8 cellular contexts compared by ENCODE assay signal in genomic region chr1:18927082-18927653, GRCh38. TPM values are rescaled to one million over a fixed set of nuclear protein-coding genes. Genes with fewer than 3 reads are reported as not detected.
A peak's percentile ranks its signal among the peaks of the same experiment; 100 is the strongest.
DNase-seq lines count a peak whose midpoint lies in the region; ATAC-seq and TF ChIP-seq lines count a peak whose summit lies in the region.

No MANE protein-coding gene starts in this region.

- intact Hi-C loops in MCF 10A (cut with micrococcal nuclease) = no loop called here

- H3K36me3 Mint-ChIP-seq in MCF 10A (ENCODE audit: insufficient read depth, unreplicated experiment) = peaks cover 8% of the 10 kb centered on the region

- TF ChIP-seq CTCF in MM.1S (IDR thresholded peaks at IDR 0.05; ENCODE audit: low read length) (no peak), MCF 10A (IDR thresholded peaks at IDR 0.05; ENCODE audit: unreplicated experiment) (no peak)

- ATAC-seq in GM19455 (IDR thresholded peaks at IDR 0.05; ENCODE audit: unreplicated experiment) (no peak), HG03520 (IDR thresholded peaks at IDR 0.05; ENCODE audit: unreplicated experiment) (no peak)

- TSS peak; percentile 82 for BruUV-seq in MCF 10A (replicated peaks; lab: Mats Ljungman, UMichigan)

- H3K4me3 Mint-ChIP-seq in MCF 10A (ENCODE audit: unreplicated experiment) = peak overlapping the region; percentile 44

- H3K9me3 ChIP-seq in MM.1S (replicated peaks; ENCODE audit: insufficient read depth, low read length) = no peaks in the 10 kb centered on the region

- H3K4me1 ChIP-seq in MM.1S (ENCODE audit: low read length) = peaks cover 54% of the 10 kb centered on the region
- peaks cover 33% of the 10 kb centered on the region for H3K4me1 ChIP-seq in rectal smooth muscle tissue (ENCODE audit: control insufficient read depth, insufficient read depth, low read length)

- CTCF ChIA-PET in MCF 10A (lab: Yijun Ruan, JAX) = interaction anchor here (0.5 to 2.3 kb wide), 8 partner anchors 10 to 1505 kb away, joined by 3 to 11 read pairs (median 4); partner anchors contain the start of gene ALDH4A1

- H3K27me3 ChIP-seq in MM.1S (replicated peaks; ENCODE audit: insufficient read depth, low read length) (no peaks in the 10 kb centered on the region), rectal smooth muscle tissue (ENCODE audit: control insufficient read depth, insufficient read depth, low read length) (no peaks in the 10 kb centered on the region)

- H3K9me3 Mint-ChIP-seq in MCF 10A (ENCODE audit: unreplicated experiment) = no peaks in the 10 kb centered on the region

- H4K20me1 ChIP-seq in MM.1S (ENCODE audit: insufficient read depth, low read length) = no peaks in the 10 kb centered on the region

- peak overlapping the region; percentile 75 for H3K27ac Mint-ChIP-seq in MCF 10A (ENCODE audit: low read depth, unreplicated experiment)

- H2AFZ ChIP-seq in MM.1S (ENCODE audit: low read length) = peak overlapping the region; percentile 49; the same call in 1 of the 2 replicates

- peak overlapping the region; percentile 94 for H3K4me2 ChIP-seq in MM.1S (ENCODE audit: low read depth, low read length)

- peak overlapping the region; percentile 99 for H3K27ac ChIP-seq in MM.1S (ENCODE audit: low read length)
- H3K27ac ChIP-seq in rectal smooth muscle tissue (ENCODE audit: low read depth, low read length) = peak overlapping the region; percentile 41

- H3K79me2 ChIP-seq in MM.1S (ENCODE audit: low read length) = peaks cover 51% of the 10 kb centered on the region

- POLR2A ChIA-PET in MCF 10A (lab: Yijun Ruan, JAX) = interaction anchor here (0.9 to 2.4 kb wide), 8 partner anchors 10 to 162 kb away, joined by 3 to 14 read pairs (median 4); no protein-coding TSS in a partner anchor

- peaks cover 29% of the 10 kb centered on the region for H3K4me1 Mint-ChIP-seq in MCF 10A (ENCODE audit: insufficient read depth, unreplicated experiment)

- H3K9ac ChIP-seq in MM.1S (ENCODE audit: low read length) = peak overlapping the region; percentile 96
- peak overlapping the region; percentile 52 for H3K9ac ChIP-seq in rectal smooth muscle tissue (ENCODE audit: low read length)

- H3F3A ChIP-seq in MM.1S (ENCODE audit: insufficient read depth, low read length) = peaks cover 29% of the 10 kb centered on the region

- H3K9me2 ChIP-seq in MM.1S (replicated peaks; ENCODE audit: insufficient read depth, low read length) = no peaks in the 10 kb centered on the region

- DNase-seq in activated naive CD4-positive, alpha-beta T cell treated with Interleukin-2 at 50 U/mL for 16 hours = peak; percentile 46
- DNase-seq in activated naive CD4-positive, alpha-beta T cell (lab: John Stamatoyannopoulos, UW) = no peak
- DNase-seq in MM.1S = peak; percentile 83
- DNase-seq in MCF 10A (ENCODE audit: unreplicated experiment) = peak; percentile 63
- no peak for DNase-seq in NCI-H446 treated with DMSO at 0.1 percent for 48 hours (lab: John Stamatoyannopoulos, UW)

- H3K4me3 ChIP-seq in MM.1S (ENCODE audit: low read length) = peak overlapping the region; percentile 62
- peak overlapping the region; percentile 52 for H3K4me3 ChIP-seq in rectal smooth muscle tissue (ENCODE audit: low read length)

- H3K27me3 Mint-ChIP-seq in MCF 10A (ENCODE audit: insufficient read depth, unreplicated experiment) = no peaks in the 10 kb centered on the region

- H3K36me3 ChIP-seq in MM.1S (replicated peaks; ENCODE audit: insufficient read depth, low read length) (no peaks in the 10 kb centered on the region), rectal smooth muscle tissue (ENCODE audit: control insufficient read depth, insufficient read depth, low read length) (no peaks in the 10 kb centered on the region)

RNA-seq across cellular contexts. Expression of gene ALDH4A1, which starts 24.8 kb away (rescaled TPM):
- total RNA-seq in MCF 10A (2022) = 5.7 and 6.3 TPM in 2 replicates

RNA-seq across cellular contexts. Expression of gene IFFO2, which starts 29.3 kb away (rescaled TPM):
- 10.8 and 21.0 TPM in 2 replicates for total RNA-seq in MCF 10A (2022)

Comparison
In these comparisons a context has a peak if more than half of its experiments do, and no peak if none do; other contexts are left out.
1. DNase-seq: peak in activated naive CD4-positive, alpha-beta T cell treated with Interleukin-2 at 50 U/mL for 16 hours (single experiment), MM.1S (single experiment) and MCF 10A (single experiment); none in activated naive CD4-positive, alpha-beta T cell (0 of 4) and NCI-H446 treated with DMSO at 0.1 percent for 48 hours (single experiment).